In genomic region chrX:136953867-136954787, GRCh38 we compare ENCODE assay signal across 8 cellular contexts.
A peak's percentile ranks its signal among the peaks of the same experiment; 100 is the strongest.
DNase-seq lines count a peak whose midpoint lies in the region; ATAC-seq and TF ChIP-seq lines count a peak whose summit lies in the region.

No MANE protein-coding gene starts in this region.

- H3K9me3 Mint-ChIP-seq in GM23338 = no peaks in the 10 kb centered on the region

- H3K79me2 ChIP-seq in GM23338 (replicated peaks; ENCODE audit: insufficient read depth) = no peaks in the 10 kb centered on the region
- H3K79me2 ChIP-seq in KMS-11 (ENCODE audit: insufficient read depth, low read depth) = no peaks in the 10 kb centered on the region

- no peaks in the 10 kb centered on the region for H3K9me2 ChIP-seq in GM23338 (ENCODE audit: insufficient read depth)

- no peak overlapping the region for H3K27ac Mint-ChIP-seq in GM23338

- H3K4me2 ChIP-seq in GM23338 = no peak overlapping the region
- H3K4me2 ChIP-seq in KMS-11 = peak overlapping the region; percentile 3; the same call in 1 of the 2 replicates

- no peak overlapping the region for H3K4me3 Mint-ChIP-seq in GM23338

- H2AFZ ChIP-seq in GM23338 (no peak overlapping the region), KMS-11 (ENCODE audit: low read depth) (no peak overlapping the region)

- H4K20me1 ChIP-seq in GM23338 (replicated peaks; ENCODE audit: insufficient read depth) (no peaks in the 10 kb centered on the region), KMS-11 (ENCODE audit: insufficient read depth) (no peaks in the 10 kb centered on the region)

- no peaks in the 10 kb centered on the region for H3K36me3 ChIP-seq in GM06990 (ENCODE audit: control insufficient read depth, insufficient read depth, low read length)
- no peaks in the 10 kb centered on the region for H3K36me3 ChIP-seq in GM23338 (ENCODE audit: insufficient read depth)
- H3K36me3 ChIP-seq in KMS-11 (ENCODE audit: insufficient read depth) = no peaks in the 10 kb centered on the region

- peaks cover 2% of the 10 kb centered on the region for H3K27me3 Mint-ChIP-seq in GM23338 (ENCODE audit: insufficient read depth, low read depth, poor library complexity)

- no peaks in the 10 kb centered on the region for H3K36me3 Mint-ChIP-seq in GM23338 (ENCODE audit: low read depth)

- no peak overlapping the region for H3K9ac ChIP-seq in KMS-11

- H3K27me3 ChIP-seq in GM06990 (replicated peaks; ENCODE audit: control insufficient read depth, insufficient read depth, low read length) = no peaks in the 10 kb centered on the region
- no peaks in the 10 kb centered on the region for H3K27me3 ChIP-seq in GM23338 (ENCODE audit: insufficient read depth)
- H3K27me3 ChIP-seq in KMS-11 (ENCODE audit: insufficient read depth, low read depth) = no peaks in the 10 kb centered on the region

- DNase-seq in GM06990 (ENCODE audit: extremely low read depth, insufficient read length) (peak; percentile 11), GM23338 (ENCODE audit: low spot score) (peak; percentile 79), RPMI7951 (ENCODE audit: low read depth) (peak; percentile 62), glomerular visceral epithelial cell (ENCODE audit: extremely low spot score) (peak; percentile 47), putamen (ENCODE audit: low spot score) (peak; percentile 20), T1000 (lab: John Stamatoyannopoulos, UW) (no peak)
- peak; percentile 30 for DNase-seq in activated effector memory CD4-positive, alpha-beta T cell treated with Interleukin-2 at 50 U/mL for 16 hours

- TF ChIP-seq CTCF in GM06990 (IDR thresholded peaks at IDR 0.05; ENCODE audit: insufficient read depth, low read length, poor library complexity, severe bottlenecking) = peak; percentile 84
- peak; percentile 52 to 71 for TF ChIP-seq CTCF in GM23338 (conservative IDR thresholded peaks at IDR 0.05; ENCODE audit: low read depth in 2 of 2)
- peak; percentile 43 for TF ChIP-seq CTCF in KMS-11 (conservative IDR thresholded peaks at IDR 0.05; ENCODE audit: low read depth, low read length)

- H3K4me1 ChIP-seq in GM23338 (ENCODE audit: insufficient read depth) = no peaks in the 10 kb centered on the region
- no peaks in the 10 kb centered on the region for H3K4me1 ChIP-seq in KMS-11 (ENCODE audit: low read depth, poor library complexity, severe bottlenecking)

- peak; percentile 79 for ATAC-seq in GM23338

- no peak overlapping the region for H3K4me3 ChIP-seq in GM06990 (replicated peaks; ENCODE audit: low read depth, low read length)
- H3K4me3 ChIP-seq in GM23338 = no peak overlapping the region
- H3K4me3 ChIP-seq in KMS-11 (IDR thresholded peaks at IDR 0.05; ENCODE audit: insufficient read depth, low read depth, low read length) = no peak overlapping the region

- no peaks in the 10 kb centered on the region for H3F3A ChIP-seq in GM23338 (replicated peaks; ENCODE audit: low read depth)

- H3K27ac ChIP-seq in GM23338 (ENCODE audit: low read depth) (no peak overlapping the region), KMS-11 (no peak overlapping the region)

- no peaks in the 10 kb centered on the region for H3K4me1 Mint-ChIP-seq in GM23338

TF ChIP-seq in GM23338, 12 proteins besides CTCF, POLR2A, EP300 and RAD21 (continues in another document):
- TF ChIP-seq CREB1 (CRISPR knock-in tag; IDR thresholded peaks at IDR 0.05; ENCODE audit: low read depth) (no peak), STAT1 (IDR thresholded peaks at IDR 0.05; ENCODE audit: unreplicated experiment) (no peak), ZNF462 (CRISPR knock-in tag; IDR thresholded peaks at IDR 0.05) (no peak), EZH2phosphoT487 (IDR thresholded peaks at IDR 0.05; ENCODE audit: unreplicated experiment) (no peak), REST (IDR thresholded peaks at IDR 0.05; ENCODE audit: unreplicated experiment) (no peak), POLR2AphosphoS5 (IDR thresholded peaks at IDR 0.05; ENCODE audit: low read depth) (no peak), EZH2 (IDR thresholded peaks at IDR 0.05; ENCODE audit: low read depth, unreplicated experiment) (no peak)
